In the genomic region with DNA sequence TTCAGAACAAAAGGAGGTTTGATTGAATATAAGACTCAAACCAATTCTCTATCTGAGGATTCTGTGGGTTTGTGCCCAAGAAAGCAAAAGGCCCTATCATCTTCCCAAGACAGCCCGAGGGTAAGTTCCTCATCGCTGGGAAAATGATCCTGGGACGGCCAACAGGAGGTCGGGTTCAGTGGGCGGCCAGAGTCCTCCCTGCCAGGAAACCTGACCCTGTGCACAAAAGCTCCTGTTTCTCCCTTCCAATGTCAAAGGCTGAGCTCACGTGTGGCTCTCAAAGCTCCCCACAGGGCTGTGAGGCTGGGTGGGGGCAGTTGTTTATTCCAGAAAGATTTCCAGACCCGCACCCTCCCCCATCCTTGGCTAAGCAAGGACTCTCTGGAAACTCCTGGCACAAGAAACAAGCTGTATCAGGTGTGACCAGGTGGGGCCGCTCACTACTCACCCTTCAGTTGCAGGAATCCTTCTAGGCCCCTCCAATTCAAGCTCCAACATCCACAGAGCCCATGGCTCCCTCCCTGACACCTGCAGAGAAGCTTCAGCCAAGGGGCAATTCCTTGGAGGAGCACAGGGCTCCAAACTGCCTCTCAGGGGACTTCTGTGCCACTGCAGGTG, we compare ENCODE assay signal across 9 cellular contexts.
DNase-seq lines count a peak whose midpoint lies in the region; ATAC-seq and TF ChIP-seq lines count a peak whose summit lies in the region.
"Had no signal": no experiment of that assay in that cellular context is flagged by ENCODE, and none has a peak within 500 bp of the region (broad histone marks: within the 10 kb centered on the region; RNA-seq: fewer than 3 reads in every experiment).

No MANE protein-coding gene starts in this region.

- H3K9me3 Mint-ChIP-seq in activated CD4-positive, alpha-beta T cell treated with anti-CD3 and anti-CD28 coated beads for 36 hours (ENCODE audit: low read depth): peaks cover 3% of the 10 kb centered on the region

- H3F3A ChIP-seq in GM23248 (ENCODE audit: insufficient read depth): no peaks in the 10 kb centered on the region

- H3K27ac ChIP-seq in upper lobe of left lung (no peak overlapping the region), GM23248 (no peak overlapping the region)

- H3K36me3 Mint-ChIP-seq in activated CD4-positive, alpha-beta T cell treated with anti-CD3 and anti-CD28 coated beads for 36 hours (ENCODE audit: low read depth): no peaks in the 10 kb centered on the region

- H3K4me1 ChIP-seq in upper lobe of left lung: peaks cover 0 to 6% (median 0%) of the 10 kb centered on the region in 4 donors
- H3K4me1 ChIP-seq in GM23248 (ENCODE audit: insufficient read depth): no peaks in the 10 kb centered on the region

- no peak overlapping the region for H3K4me2 ChIP-seq in GM23248 (ENCODE audit: unreplicated experiment)

- intact Hi-C loops in activated CD4-positive, alpha-beta T cell treated with anti-CD3 and anti-CD28 coated beads for 36 hours (cut with DNase I, micrococcal nuclease): no loop called here

- H3K27ac Mint-ChIP-seq in activated CD4-positive, alpha-beta T cell treated with anti-CD3 and anti-CD28 coated beads for 36 hours: no peak overlapping the region
- H3K27ac Mint-ChIP-seq: B cell had no signal

- TF ChIP-seq POLR2A in upper lobe of left lung (IDR thresholded peaks at IDR 0.05): no peak

- no peaks in the 10 kb centered on the region for H3K9me3 ChIP-seq in upper lobe of left lung
- no peaks in the 10 kb centered on the region for H3K9me3 ChIP-seq in GM23248 (ENCODE audit: low read depth)

- no peaks in the 10 kb centered on the region for H3K4me1 Mint-ChIP-seq in activated CD4-positive, alpha-beta T cell treated with anti-CD3 and anti-CD28 coated beads for 36 hours
- H3K4me1 Mint-ChIP-seq: B cell had no signal

- H3K27me3 Mint-ChIP-seq in activated CD4-positive, alpha-beta T cell treated with anti-CD3 and anti-CD28 coated beads for 36 hours: peaks cover 10% of the 10 kb centered on the region

- POLR2A ChIA-PET in activated CD4-positive, alpha-beta T cell treated with anti-CD3 and anti-CD28 coated beads for 36 hours (lab: Charles Lee): no interaction called here

- TF ChIP-seq EP300 in upper lobe of left lung (IDR thresholded peaks at IDR 0.05): no peak

- no peaks in the 10 kb centered on the region for H4K20me1 ChIP-seq in GM23248 (ENCODE audit: insufficient read depth)

- in situ Hi-C loops in GM23248 (cut with MboI): no loop called here

- peak; percentile 8 for DNase-seq in activated CD4-positive, alpha-beta T cell treated with anti-CD3 and anti-CD28 coated beads for 36 hours
- DNase-seq in activated CD4-positive, alpha-beta T cell treated with anti-CD3 and anti-CD28 coated beads, Interleukin-2, amount 50 U/mL, for 1 hour: no peak
- DNase-seq in NCI-H526 treated with DMSO at 0.1 percent for 48 hours (lab: John Stamatoyannopoulos, UW) (peak; percentile 42), fibroblast of villous mesenchyme (ENCODE audit: low read depth) (peak; percentile 20), upper lobe of left lung (peak in 1 of 2 donors; percentile 44), GM23248 (no peak)

- H3K9me2 ChIP-seq in GM23248 (ENCODE audit: insufficient read depth): no peaks in the 10 kb centered on the region

- 25 to 33% methylated on average over 4 to 8 of the region's 8 CpGs for WGBS in upper lobe of left lung, 2 donors
- 17 to 22% methylated on average over 8 of the region's 8 CpGs for WGBS in GM23248 (ENCODE audit: low coverage in 1 of 2, low lambda C conversion rate in 2 of 2, missing lambda C conversion rate in 2 of 2), 2 experiments

- no peak overlapping the region for H3K9ac ChIP-seq in GM23248

- CTCF ChIA-PET in activated CD4-positive, alpha-beta T cell treated with anti-CD3 and anti-CD28 coated beads for 36 hours (lab: Charles Lee): interaction anchor here (0.6 kb wide), 1 partner anchor 265 kb away, joined by 3 read pairs; no protein-coding TSS in a partner anchor

- H3K4me3 ChIP-seq in fibroblast of villous mesenchyme (ENCODE audit: low read depth, low read length): no peak overlapping the region
- no peak overlapping the region for H3K4me3 ChIP-seq in upper lobe of left lung
- no peak overlapping the region for H3K4me3 ChIP-seq in GM23248

- H3K4me3 Mint-ChIP-seq in activated CD4-positive, alpha-beta T cell treated with anti-CD3 and anti-CD28 coated beads for 36 hours: no peak overlapping the region
- H3K4me3 Mint-ChIP-seq: B cell had no signal

- no peak for ATAC-seq in activated CD4-positive, alpha-beta T cell treated with anti-CD3 and anti-CD28 coated beads for 36 hours
- peak in 1 of 2 donors; percentile 46 for ATAC-seq in upper lobe of left lung (ENCODE audit: low FRiP score in 2 of 2)
- no peak for ATAC-seq in GM19324 (IDR thresholded peaks at IDR 0.05; ENCODE audit: low FRiP score, unreplicated experiment)
- ATAC-seq in GM21737 (IDR thresholded peaks at IDR 0.05; ENCODE audit: unreplicated experiment): no peak

- H3K36me3 ChIP-seq in upper lobe of left lung (no peaks in the 10 kb centered on the region), GM23248 (ENCODE audit: low read depth) (no peaks in the 10 kb centered on the region)

- no peaks in the 10 kb centered on the region for H3K79me2 ChIP-seq in GM23248 (ENCODE audit: insufficient read depth)

- H3K27me3 ChIP-seq in upper lobe of left lung (no peaks in the 10 kb centered on the region), GM23248 (replicated peaks; ENCODE audit: insufficient read depth) (no peaks in the 10 kb centered on the region)

- no peak overlapping the region for H2AFZ ChIP-seq in GM23248

- TF ChIP-seq CTCF in fibroblast of villous mesenchyme (IDR thresholded peaks at IDR 0.05; ENCODE audit: insufficient read depth, low read depth, low read length) (peak; percentile 33), upper lobe of left lung (IDR thresholded peaks at IDR 0.05) (peak in 4 of 6 experiments; percentile 8 to 43 (median 33))

Comparison
In these comparisons a context has a peak if more than half of its experiments do, and no peak if none do; other contexts are left out.
1. DNase-seq: peak in activated CD4-positive, alpha-beta T cell treated with anti-CD3 and anti-CD28 coated beads for 36 hours (single experiment), NCI-H526 treated with DMSO at 0.1 percent for 48 hours (single experiment) and fibroblast of villous mesenchyme (single experiment); none in activated CD4-positive, alpha-beta T cell treated with anti-CD3 and anti-CD28 coated beads, Interleukin-2, amount 50 U/mL, for 1 hour (single experiment) and GM23248 (single experiment).